ENCODE assay signal across 1 cellular context in genomic region chr5:95747041-95747679, GRCh38.
TF ChIP-seq lines count a peak whose summit lies in the region.

No MANE protein-coding gene starts in this region.

TF ChIP-seq in K562, 482 proteins besides CTCF, POLR2A, EP300 and RAD21 (continued from another document):
- TF ChIP-seq, protein P1, sequence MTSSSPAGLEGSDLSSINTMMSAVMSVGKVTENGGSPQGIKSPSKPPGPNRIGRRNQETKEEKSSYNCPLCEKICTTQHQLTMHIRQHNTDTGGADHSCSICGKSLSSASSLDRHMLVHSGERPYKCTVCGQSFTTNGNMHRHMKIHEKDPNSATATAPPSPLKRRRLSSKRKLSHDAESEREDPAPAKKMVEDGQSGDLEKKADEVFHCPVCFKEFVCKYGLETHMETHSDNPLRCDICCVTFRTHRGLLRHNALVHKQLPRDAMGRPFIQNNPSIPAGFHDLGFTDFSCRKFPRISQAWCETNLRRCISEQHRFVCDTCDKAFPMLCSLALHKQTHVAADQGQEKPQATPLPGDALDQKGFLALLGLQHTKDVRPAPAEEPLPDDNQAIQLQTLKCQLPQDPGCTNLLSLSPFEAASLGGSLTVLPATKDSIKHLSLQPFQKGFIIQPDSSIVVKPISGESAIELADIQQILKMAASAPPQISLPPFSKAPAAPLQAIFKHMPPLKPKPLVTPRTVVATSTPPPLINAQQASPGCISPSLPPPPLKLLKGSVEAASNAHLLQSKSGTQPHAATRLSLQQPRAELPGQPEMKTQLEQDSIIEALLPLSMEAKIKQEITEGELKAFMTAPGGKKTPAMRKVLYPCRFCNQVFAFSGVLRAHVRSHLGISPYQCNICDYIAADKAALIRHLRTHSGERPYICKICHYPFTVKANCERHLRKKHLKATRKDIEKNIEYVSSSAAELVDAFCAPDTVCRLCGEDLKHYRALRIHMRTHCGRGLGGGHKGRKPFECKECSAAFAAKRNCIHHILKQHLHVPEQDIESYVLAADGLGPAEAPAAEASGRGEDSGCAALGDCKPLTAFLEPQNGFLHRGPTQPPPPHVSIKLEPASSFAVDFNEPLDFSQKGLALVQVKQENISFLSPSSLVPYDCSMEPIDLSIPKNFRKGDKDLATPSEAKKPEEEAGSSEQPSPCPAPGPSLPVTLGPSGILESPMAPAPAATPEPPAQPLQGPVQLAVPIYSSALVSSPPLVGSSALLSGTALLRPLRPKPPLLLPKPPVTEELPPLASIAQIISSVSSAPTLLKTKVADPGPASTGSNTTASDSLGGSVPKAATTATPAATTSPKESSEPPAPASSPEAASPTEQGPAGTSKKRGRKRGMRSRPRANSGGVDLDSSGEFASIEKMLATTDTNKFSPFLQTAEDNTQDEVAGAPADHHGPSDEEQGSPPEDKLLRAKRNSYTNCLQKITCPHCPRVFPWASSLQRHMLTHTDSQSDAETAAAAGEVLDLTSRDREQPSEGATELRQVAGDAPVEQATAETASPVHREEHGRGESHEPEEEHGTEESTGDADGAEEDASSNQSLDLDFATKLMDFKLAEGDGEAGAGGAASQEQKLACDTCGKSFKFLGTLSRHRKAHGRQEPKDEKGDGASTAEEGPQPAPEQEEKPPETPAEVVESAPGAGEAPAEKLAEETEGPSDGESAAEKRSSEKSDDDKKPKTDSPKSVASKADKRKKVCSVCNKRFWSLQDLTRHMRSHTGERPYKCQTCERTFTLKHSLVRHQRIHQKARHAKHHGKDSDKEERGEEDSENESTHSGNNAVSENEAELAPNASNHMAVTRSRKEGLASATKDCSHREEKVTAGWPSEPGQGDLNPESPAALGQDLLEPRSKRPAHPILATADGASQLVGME (CRISPR knock-in tag; IDR thresholded peaks at IDR 0.05): no peak
- TF ChIP-seq CBFA2T2 (conservative IDR thresholded peaks at IDR 0.05): no peak
- TF ChIP-seq MED1 (CRISPR knock-in tag; IDR thresholded peaks at IDR 0.05; ENCODE audit: borderline replicate concordance): no peak
- TF ChIP-seq EZH2 (IDR thresholded peaks at IDR 0.05; ENCODE audit: borderline replicate concordance, low read depth, low read length): no peak
